ENCODE assay signal across 28 cellular contexts in the genomic region with DNA sequence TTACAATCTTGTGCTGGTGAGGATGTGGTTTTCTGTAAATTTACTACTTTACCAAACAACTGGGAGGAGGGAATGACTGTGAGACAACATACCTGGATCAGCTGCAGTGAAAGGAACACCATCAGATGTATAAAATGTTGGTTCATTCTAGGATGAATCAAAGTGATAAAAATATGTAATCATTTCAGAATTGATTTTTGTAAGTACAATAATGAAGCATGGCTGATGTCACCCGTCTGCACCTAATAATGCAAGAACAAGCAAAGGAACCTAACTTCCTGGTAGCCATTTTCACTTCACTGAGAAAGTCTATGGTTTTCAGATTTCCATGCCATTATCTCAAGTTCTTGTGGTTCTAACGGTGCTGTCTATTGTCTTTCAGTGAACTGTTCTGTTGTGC. TPM values are rescaled to one million over a fixed set of nuclear protein-coding genes. Genes with fewer than 3 reads are reported as not detected.
DNase-seq lines count a peak whose midpoint lies in the region; ATAC-seq and TF ChIP-seq lines count a peak whose summit lies in the region.
"Had no signal": no experiment of that assay in that cellular context is flagged by ENCODE, and none has a peak within 500 bp of the region (broad histone marks: within the 10 kb centered on the region; RNA-seq: fewer than 3 reads in every experiment).

No MANE protein-coding gene starts in this region.

- no peak overlapping the region for H3K27ac ChIP-seq in HEK293 (ENCODE audit: extremely low read depth, low read depth, low read length)
- H3K27ac ChIP-seq: brain microvascular endothelial cell, dorsolateral prefrontal cortex, heart right ventricle, neutrophil, right lobe of liver, SK-N-MC, spleen, tibial nerve had no signal

- no peak overlapping the region for H3K4me3 ChIP-seq in HEK293 (ENCODE audit: low read depth, low read length)
- H3K4me3 ChIP-seq: dorsolateral prefrontal cortex, heart right ventricle, right lobe of liver, SK-N-MC, spleen, tibial nerve had no signal

- H3K4me3 Mint-ChIP-seq in activated naive CD4-positive, alpha-beta T cell treated with anti-CD3 and anti-CD28 coated beads for 36 hours = no peak overlapping the region
- no peak overlapping the region for H3K4me3 Mint-ChIP-seq in activated CD4-positive, alpha-beta memory T cell treated with anti-CD3 and anti-CD28 coated beads for 36 hours
- peak overlapping the region; percentile 20 for H3K4me3 Mint-ChIP-seq in endothelial cell (ENCODE audit: unreplicated experiment)
- H3K4me3 Mint-ChIP-seq: CD8-positive, alpha-beta memory T cell; T-helper 17 cell had no signal

- CTCF ChIA-PET in activated naive CD4-positive, alpha-beta T cell treated with anti-CD3 and anti-CD28 coated beads for 36 hours (lab: Charles Lee) = no interaction called here
- CTCF ChIA-PET in HEK293 (lab: Yijun Ruan, JAX) = interaction anchor here (1.4 kb wide), 1 partner anchor 9 kb away, joined by 4 read pairs; no protein-coding TSS in a partner anchor
- CTCF ChIA-PET in activated CD4-positive, alpha-beta memory T cell treated with anti-CD3 and anti-CD28 coated beads for 36 hours (lab: Charles Lee) = interaction anchor here (1.1 to 1.2 kb wide), 3 partner anchors 19 to 49 kb away, joined by 3 to 4 read pairs (median 3); a partner anchor contains a TSS

- H3K9me3 Mint-ChIP-seq in activated naive CD4-positive, alpha-beta T cell treated with anti-CD3 and anti-CD28 coated beads for 36 hours = no peaks in the 10 kb centered on the region
- H3K9me3 Mint-ChIP-seq in activated CD4-positive, alpha-beta memory T cell treated with anti-CD3 and anti-CD28 coated beads for 36 hours = no peaks in the 10 kb centered on the region
- no peaks in the 10 kb centered on the region for H3K9me3 Mint-ChIP-seq in endothelial cell (ENCODE audit: unreplicated experiment)
- H3K9me3 Mint-ChIP-seq: CD8-positive, alpha-beta memory T cell had no signal

- ATAC-seq in GM19467 (IDR thresholded peaks at IDR 0.05; ENCODE audit: unreplicated experiment) (no peak), HG03439 (IDR thresholded peaks at IDR 0.05; ENCODE audit: unreplicated experiment) (no peak)
- ATAC-seq: heart right ventricle, right lobe of liver, T-helper 17 cell had no signal

- H3K27me3 Mint-ChIP-seq in activated naive CD4-positive, alpha-beta T cell treated with anti-CD3 and anti-CD28 coated beads for 36 hours (ENCODE audit: low read depth) = no peaks in the 10 kb centered on the region
- H3K27me3 Mint-ChIP-seq in activated CD4-positive, alpha-beta memory T cell treated with anti-CD3 and anti-CD28 coated beads for 36 hours = no peaks in the 10 kb centered on the region
- H3K27me3 Mint-ChIP-seq in endothelial cell (ENCODE audit: unreplicated experiment) = no peaks in the 10 kb centered on the region
- H3K27me3 Mint-ChIP-seq: CD8-positive, alpha-beta memory T cell; progenitor cell of endocrine pancreas; T-helper 17 cell had no signal

- peaks cover 88 to 91% of the 10 kb centered on the region in 2 experiments for H3K36me3 ChIP-seq in HEK293 (ENCODE audit: control insufficient read depth in 2 of 2, insufficient read depth in 1 of 2, low read length in 2 of 2)

- peaks cover 10% of the 10 kb centered on the region for H3K4me1 Mint-ChIP-seq in activated naive CD4-positive, alpha-beta T cell treated with anti-CD3 and anti-CD28 coated beads for 36 hours (ENCODE audit: low read depth)
- H3K4me1 Mint-ChIP-seq in activated CD4-positive, alpha-beta memory T cell treated with anti-CD3 and anti-CD28 coated beads for 36 hours (ENCODE audit: low read depth) = peaks cover 12% of the 10 kb centered on the region
- no peaks in the 10 kb centered on the region for H3K4me1 Mint-ChIP-seq in endothelial cell (ENCODE audit: unreplicated experiment)

- H3K36me3 Mint-ChIP-seq in activated naive CD4-positive, alpha-beta T cell treated with anti-CD3 and anti-CD28 coated beads for 36 hours (ENCODE audit: low read depth) = peaks cover 33% of the 10 kb centered on the region
- peaks cover 55% of the 10 kb centered on the region for H3K36me3 Mint-ChIP-seq in activated CD4-positive, alpha-beta memory T cell treated with anti-CD3 and anti-CD28 coated beads for 36 hours
- H3K36me3 Mint-ChIP-seq in endothelial cell (ENCODE audit: low read depth, unreplicated experiment) = peaks cover 25% of the 10 kb centered on the region

- TF ChIP-seq POLR2A in erythroblast (IDR thresholded peaks at IDR 0.05; ENCODE audit: low read length) = no peak

- H3K9me3 ChIP-seq in HEK293 (ENCODE audit: control insufficient read depth, insufficient read depth, low read depth, low read length) = no peaks in the 10 kb centered on the region
- H3K9me3 ChIP-seq: heart right ventricle, neutrophil, right lobe of liver, spleen, tibial nerve had no signal

- peak; percentile 24 for DNase-seq in activated naive CD4-positive, alpha-beta T cell treated with anti-CD3 and anti-CD28 coated beads for 36 hours
- no peak for DNase-seq in activated naive CD4-positive, alpha-beta T cell treated with anti-CD3 and anti-CD28 coated beads, Interleukin-2, amount 50 U/mL, for 16 hours
- peak; percentile 29 for DNase-seq in activated CD4-positive, alpha-beta memory T cell treated with anti-CD3 and anti-CD28 coated beads for 36 hours
- no peak for DNase-seq in endothelial cell (ENCODE audit: low spot score)
- no peak for DNase-seq in erythroblast (lab: John Stamatoyannopoulos, UW)
- DNase-seq: activated CD4-positive, CD25-positive, alpha-beta regulatory T cell treated with anti-CD3 and anti-CD28 coated beads, Interleukin-2, amount 50 U/mL, for 72 hours; amniotic stem cell; brain microvascular endothelial cell; CD8-positive, alpha-beta memory T cell; dorsolateral prefrontal cortex; heart right ventricle; KBM-7; MM.1S; NCI-H1105 treated with DMSO at 0.1 percent for 48 hours; NCI-H187 treated with DMSO at 0.1 percent for 48 hours; NCI-H2171; NCI-H510A treated with DMSO at 0.1 percent for 48 hours; right lobe of liver; spleen; stimulated activated CD4-positive, alpha-beta T cell treated with anti-CD3 and anti-CD28 coated beads, Interleukin-2, amount 100 ng/mL, for 48 hours; T-helper 17 cell had no signal

- H3K4me1 ChIP-seq in HEK293 (ENCODE audit: control insufficient read depth, insufficient read depth, low read length) = no peaks in the 10 kb centered on the region
- H3K4me1 ChIP-seq: heart right ventricle, right lobe of liver, tibial nerve had no signal

- TF ChIP-seq CTCF in HEK293 (tag by site-specific recombination; IDR thresholded peaks at IDR 0.05) (no peak), endothelial cell (IDR thresholded peaks at IDR 0.05; ENCODE audit: unreplicated experiment) (no peak)

- intact Hi-C loops in activated naive CD4-positive, alpha-beta T cell treated with anti-CD3 and anti-CD28 coated beads for 36 hours (cut with micrococcal nuclease) = loop anchor here (1.0 kb wide), 1 partner anchor 18 kb away; a partner anchor contains a TSS
- intact Hi-C loops in activated CD4-positive, alpha-beta memory T cell treated with anti-CD3 and anti-CD28 coated beads for 36 hours (cut with micrococcal nuclease) = loop anchor here (1.0 to 2.0 kb wide), 4 partner anchors 18 to 48 kb away; a partner anchor contains a TSS

- peak overlapping the region; percentile 71 for H3K27ac Mint-ChIP-seq in activated naive CD4-positive, alpha-beta T cell treated with anti-CD3 and anti-CD28 coated beads for 36 hours
- peak overlapping the region; percentile 79 for H3K27ac Mint-ChIP-seq in activated CD4-positive, alpha-beta memory T cell treated with anti-CD3 and anti-CD28 coated beads for 36 hours
- no peak overlapping the region for H3K27ac Mint-ChIP-seq in endothelial cell (ENCODE audit: unreplicated experiment)
- H3K27ac Mint-ChIP-seq: progenitor cell of endocrine pancreas, T-helper 17 cell had no signal

- POLR2A ChIA-PET in HEK293 (lab: Yijun Ruan, JAX) = interaction anchor here (0.7 to 0.9 kb wide), 2 partner anchors 13 to 24 kb away, joined by 3 read pairs; no protein-coding TSS in a partner anchor
- POLR2A ChIA-PET in activated CD4-positive, alpha-beta memory T cell treated with anti-CD3 and anti-CD28 coated beads for 36 hours (lab: Charles Lee) = interaction anchor here (1.0 kb wide), 1 partner anchor 50 kb away, joined by 3 read pairs; a partner anchor contains a TSS

TF ChIP-seq in HEK293, 187 proteins besides CTCF, POLR2A, EP300 and RAD21 (continues in another document):
- TF ChIP-seq KLF9 (tag by site-specific recombination; IDR thresholded peaks at IDR 0.05; ENCODE audit: low read depth) (no peak), PRDM1 (tag by site-specific recombination; IDR thresholded peaks at IDR 0.05) (0 out of 2 replicates have a peak, but pooled peaks have one; percentile 9), ZNF175 (tag by site-specific recombination; IDR thresholded peaks at IDR 0.05) (no peak), ZNF292 (tag by site-specific recombination; IDR thresholded peaks at IDR 0.05; ENCODE audit: borderline replicate concordance, low read depth) (no peak), KLF7 (tag by site-specific recombination; IDR thresholded peaks at IDR 0.05; ENCODE audit: borderline replicate concordance) (no peak), ZNF10 (tag by site-specific recombination; IDR thresholded peaks at IDR 0.05) (peak; percentile 54; the same call in 1 of the 2 replicates), ZNF214 (tag by site-specific recombination; IDR thresholded peaks at IDR 0.05; ENCODE audit: borderline replicate concordance) (no peak), ZNF544 (tag by site-specific recombination; IDR thresholded peaks at IDR 0.05) (no peak), ZBTB7A (tag by site-specific recombination; IDR thresholded peaks at IDR 0.05; ENCODE audit: low read depth) (no peak)

RNA-seq across cellular contexts. Expression of a gene that starts 18.7 kb away (rescaled TPM):
- 10 to 100 TPM; 14.7 to 16.3 TPM for total RNA-seq in activated naive CD4-positive, alpha-beta T cell treated with anti-CD3 and anti-CD28 coated beads for 36 hours
- total RNA-seq in activated CD4-positive, alpha-beta memory T cell treated with anti-CD3 and anti-CD28 coated beads for 36 hours = 10 to 100 TPM; 11.8 to 13.1 TPM
- total RNA-seq in endothelial cell (ENCODE audit: unreplicated experiment) = 4.8 TPM

RNA-seq across cellular contexts. Expression of a gene that starts 23.2 kb away (rescaled TPM):
- 10 to 100 TPM; 41.7 to 42.9 TPM for total RNA-seq in activated naive CD4-positive, alpha-beta T cell treated with anti-CD3 and anti-CD28 coated beads for 36 hours
- total RNA-seq in activated CD4-positive, alpha-beta memory T cell treated with anti-CD3 and anti-CD28 coated beads for 36 hours = 10 to 100 TPM; 49.2 to 50.5 TPM
- total RNA-seq in endothelial cell (ENCODE audit: unreplicated experiment) = 92.4 TPM

RNA-seq across cellular contexts. Expression of a gene that starts 50.0 kb away (rescaled TPM):
- 10 to 100 TPM; 20.7 to 23.5 TPM for total RNA-seq in activated naive CD4-positive, alpha-beta T cell treated with anti-CD3 and anti-CD28 coated beads for 36 hours
- 10 to 100 TPM; 17.6 to 19.7 TPM for total RNA-seq in activated CD4-positive, alpha-beta memory T cell treated with anti-CD3 and anti-CD28 coated beads for 36 hours
- 6.8 TPM for total RNA-seq in endothelial cell (ENCODE audit: unreplicated experiment)

Comparison
In these comparisons a context has a peak if more than half of its experiments do, and no peak if none do; other contexts are left out.
1. DNase-seq: peak in activated naive CD4-positive, alpha-beta T cell treated with anti-CD3 and anti-CD28 coated beads for 36 hours (single experiment) and activated CD4-positive, alpha-beta memory T cell treated with anti-CD3 and anti-CD28 coated beads for 36 hours (single experiment); none in activated naive CD4-positive, alpha-beta T cell treated with anti-CD3 and anti-CD28 coated beads, Interleukin-2, amount 50 U/mL, for 16 hours (single experiment), endothelial cell (single experiment) and erythroblast (0 of 2).